2 cellular contexts compared by ENCODE assay signal in genomic region chr14:88789573-88789972, GRCh38. TPM values are rescaled to one million over a fixed set of nuclear protein-coding genes. Genes with fewer than 3 reads are reported as not detected.
"Had no signal": no experiment of that assay in that cellular context is flagged by ENCODE, and none has a peak within 500 bp of the region (broad histone marks: within the 10 kb centered on the region; RNA-seq: fewer than 3 reads in every experiment).

No MANE protein-coding gene starts in this region.

RNA-seq across cellular contexts. Expression of gene EML5, which starts 3.2 kb away (rescaled TPM):
- total RNA-seq: endothelial cell of umbilical vein, glomerular endothelial cell had no signal
- polyA plus RNA-seq: endothelial cell of umbilical vein had no signal
